In the genomic region with DNA sequence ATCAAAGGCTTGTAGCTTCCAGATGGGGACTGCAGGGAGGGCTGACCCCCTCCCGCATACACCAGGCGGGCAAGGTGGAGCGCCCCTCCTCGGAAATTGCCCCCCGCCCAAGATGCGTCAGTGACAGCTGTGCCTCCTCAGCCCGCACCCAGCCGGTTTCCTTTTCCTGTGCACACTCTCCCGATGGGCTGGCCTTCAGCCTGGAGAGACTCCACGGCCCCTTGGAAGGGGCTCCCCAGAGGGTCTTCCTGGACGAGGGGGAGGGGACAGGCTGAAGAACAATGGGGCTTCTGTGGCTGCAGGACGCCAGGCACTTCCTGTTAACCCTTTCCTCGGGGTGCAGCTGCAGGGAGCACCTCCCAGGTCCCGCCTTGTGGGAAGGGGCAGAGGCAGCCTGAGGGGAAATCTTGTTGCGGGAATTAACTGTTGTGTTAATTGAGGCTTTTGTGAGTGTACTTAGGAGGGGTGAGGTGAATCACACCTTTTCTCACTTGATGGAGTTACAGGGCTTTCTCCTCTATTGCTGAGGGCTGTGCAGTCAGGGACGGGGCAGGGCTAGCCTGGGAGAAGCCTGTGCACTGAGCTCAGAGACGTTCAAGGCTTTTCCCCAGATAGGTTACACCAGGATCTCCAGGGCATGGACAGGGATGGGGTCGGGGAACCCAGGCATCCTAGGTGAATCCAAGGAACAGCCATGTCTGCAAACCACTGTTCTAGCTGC, we compare ENCODE assay signal across 8 cellular contexts. TPM values are rescaled to one million over a fixed set of nuclear protein-coding genes. Genes with fewer than 3 reads are reported as not detected.
DNase-seq lines count a peak whose midpoint lies in the region; ATAC-seq and TF ChIP-seq lines count a peak whose summit lies in the region.

No MANE protein-coding gene starts in this region.

- 7% methylated on average over 15 of the region's 18 CpGs for WGBS in hepatocyte (ENCODE audit: low lambda C conversion rate, missing lambda C conversion rate)

- no peak for ATAC-seq in HG03280 (IDR thresholded peaks at IDR 0.05; ENCODE audit: unreplicated experiment)

- H3K9me2 ChIP-seq in hepatocyte (replicated peaks; ENCODE audit: insufficient read depth): no peaks in the 10 kb centered on the region

- H3K27ac ChIP-seq in HL-60 (replicated peaks): peak overlapping the region; percentile 69
- H3K27ac ChIP-seq in hepatocyte: peak overlapping the region; percentile 100

- H3K79me2 ChIP-seq in hepatocyte: peaks cover 12% of the 10 kb centered on the region

- peaks cover 62% of the 10 kb centered on the region for H3K4me1 ChIP-seq in hepatocyte (ENCODE audit: insufficient read depth)

- no peaks in the 10 kb centered on the region for H3K9me3 ChIP-seq in hepatocyte (ENCODE audit: low read depth)

- DNase-seq in AG10803 (ENCODE audit: low read depth) (peak; percentile 24), HL-60 (ENCODE audit: low read depth in 1 of 2, low spot score in 1 of 2) (peak in 1 of 2 experiments; percentile 65), RPMI7951 (ENCODE audit: low read depth) (peak; percentile 89), amniotic epithelial cell (ENCODE audit: low read depth) (peak; percentile 38), hepatocyte (ENCODE audit: low spot score) (peak; percentile 90), retinal pigment epithelial cell (ENCODE audit: low read depth) (peak; percentile 48), GM10248 (ENCODE audit: extremely low spot score) (no peak)

- H3K27me3 ChIP-seq in HL-60 (ENCODE audit: insufficient read depth, poor library complexity, severe bottlenecking) (no peaks in the 10 kb centered on the region), hepatocyte (no peaks in the 10 kb centered on the region)

- CTCF ChIA-PET in GM10248 (lab: Yijun Ruan, JAX): interaction anchor here (0.8 to 1.6 kb wide), 2 partner anchors 12 to 18 kb away, joined by 3 read pairs; no protein-coding TSS in a partner anchor

- no peak for TF ChIP-seq CTCF in AG10803 (conservative IDR thresholded peaks at IDR 0.05; ENCODE audit: low read length)
- no peak for TF ChIP-seq CTCF in HL-60 (IDR thresholded peaks at IDR 0.05; ENCODE audit: insufficient read depth, low read length)
- TF ChIP-seq CTCF in hepatocyte (IDR thresholded peaks at IDR 0.05; ENCODE audit: poor library complexity): no peak
- TF ChIP-seq CTCF in retinal pigment epithelial cell (conservative IDR thresholded peaks at IDR 0.05; ENCODE audit: low read depth, low read length): no peak
- TF ChIP-seq CTCF in GM10248 (IDR thresholded peaks at IDR 0.05; ENCODE audit: control extremely low read depth, extremely low read depth, low read depth, missing control alignments): no peak

- H3K36me3 ChIP-seq in hepatocyte (replicated peaks; ENCODE audit: insufficient read depth, low read depth): no peaks in the 10 kb centered on the region

- H4K20me1 ChIP-seq in hepatocyte (ENCODE audit: insufficient read depth, poor library complexity, severe bottlenecking): no peaks in the 10 kb centered on the region

- H2AFZ ChIP-seq in hepatocyte: no peak overlapping the region

- peak overlapping the region; percentile 78 for H3K4me2 ChIP-seq in hepatocyte

- POLR2A ChIA-PET in GM10248 (lab: Yijun Ruan, JAX): interaction anchor here (1.3 kb wide), 1 partner anchor 12 kb away, joined by 7 read pairs; no protein-coding TSS in a partner anchor

- H3K4me3 ChIP-seq in AG10803 (ENCODE audit: low read length): peak overlapping the region; percentile 17
- 0 out of 2 replicates have a peak overlapping the region, but pooled peaks have one; percentile 6 for H3K4me3 ChIP-seq in HL-60 (replicated peaks; ENCODE audit: insufficient read depth, low read length)
- H3K4me3 ChIP-seq in hepatocyte: no peak overlapping the region
- H3K4me3 ChIP-seq in retinal pigment epithelial cell (ENCODE audit: low read length): peak overlapping the region; percentile 20

RNA-seq across cellular contexts. Expression of gene IER2, which starts 14.3 kb away (rescaled TPM):
- 15.3 and 18.5 TPM in 2 replicates for total RNA-seq in RPMI7951 (2014; rRNA removed; shearing (Covaris generic))
- 64.2 and 101 TPM in 2 replicates for total RNA-seq in hepatocyte
- polyA plus RNA-seq in hepatocyte: 325 and 369 TPM in 2 replicates

RNA-seq across cellular contexts. Expression of gene STX10, which starts 14.4 kb away (rescaled TPM):
- 136 and 162 TPM in 2 replicates for total RNA-seq in RPMI7951 (2014; rRNA removed; shearing (Covaris generic))
- total RNA-seq in hepatocyte: 63.4 and 66.5 TPM in 2 replicates
- polyA plus RNA-seq in hepatocyte: 82.2 and 106 TPM in 2 replicates

RNA-seq across cellular contexts. Expression of gene NACC1, which starts 46.5 kb away (rescaled TPM):
- 27.9 and 28.0 TPM in 2 replicates for total RNA-seq in RPMI7951 (2014; rRNA removed; shearing (Covaris generic))
- 32.6 and 35.0 TPM in 2 replicates for total RNA-seq in hepatocyte
- polyA plus RNA-seq in hepatocyte: 9.7 and 11.1 TPM in 2 replicates

RNA-seq across cellular contexts. Expression of gene TRMT1, which starts 48.0 kb away (rescaled TPM):
- 39.7 and 46.4 TPM in 2 replicates for total RNA-seq in RPMI7951 (2014; rRNA removed; shearing (Covaris generic))
- total RNA-seq in hepatocyte: 21.0 and 31.2 TPM in 2 replicates
- polyA plus RNA-seq in hepatocyte: 33.4 and 45.1 TPM in 2 replicates
